8 cellular contexts compared by ENCODE assay signal in the genomic region with DNA sequence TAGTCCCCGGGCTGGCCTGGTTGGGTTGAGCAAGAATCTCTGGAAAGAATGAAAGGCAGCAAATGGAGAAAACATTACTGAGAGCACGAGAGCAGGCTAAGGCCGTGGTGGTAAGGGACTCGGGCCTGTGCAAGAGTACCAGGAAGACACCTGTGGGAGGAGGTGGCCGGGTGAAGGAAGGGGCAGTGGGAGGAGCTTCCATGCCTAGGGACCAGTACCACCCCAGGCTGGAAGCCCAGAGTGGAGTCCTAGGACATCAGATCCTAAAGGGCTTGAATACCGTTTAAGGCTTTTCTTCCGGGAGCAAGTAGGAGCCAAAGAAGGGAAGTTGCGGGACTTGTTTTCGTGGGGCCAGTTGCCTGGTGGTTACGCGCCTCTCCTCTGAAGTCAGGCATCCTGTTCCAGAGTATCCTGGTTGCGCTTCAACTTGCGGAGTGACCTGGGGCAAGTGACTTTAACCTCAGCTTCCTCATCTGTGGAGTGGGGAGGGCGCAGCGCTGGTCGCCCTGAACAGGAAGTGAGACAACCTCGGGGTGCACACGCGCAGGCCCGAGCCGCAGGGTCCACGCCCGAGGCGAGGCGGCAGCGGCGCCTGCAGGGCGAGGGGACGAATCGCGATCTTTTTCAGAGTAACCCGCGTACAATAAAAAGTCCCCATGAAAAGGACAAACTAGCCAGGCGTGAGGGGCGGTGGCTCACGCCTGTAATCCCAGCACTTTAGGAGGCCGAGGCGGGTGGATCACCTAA. TPM values are rescaled to one million over a fixed set of nuclear protein-coding genes. Genes with fewer than 3 reads are reported as not detected.
DNase-seq lines count a peak whose midpoint lies in the region; ATAC-seq, FAIRE-seq and TF ChIP-seq lines count a peak whose summit lies in the region.

No MANE protein-coding gene starts in this region.

- peak overlapping the region; percentile 76 for H3K9ac ChIP-seq in IMR-90 (ENCODE audit: low read depth, low read length)

- intact Hi-C loops in IMR-90 (cut with micrococcal nuclease) = loop anchor here (1.0 to 2.0 kb wide), 4 partner anchors 34 to 157 kb away; a partner anchor contains a TSS

- H2BK20ac ChIP-seq in IMR-90 (ENCODE audit: low read depth, low read length) = peak overlapping the region; percentile 10; the same call in 1 of the 2 replicates

- WGBS in IMR-90 (ENCODE audit: extremely low coverage in 2 of 2, insufficient read length in 1 of 2), 2 experiments = 22% methylated on average over 10 of the region's 38 CpGs; no CpG with 5 or more reads in 1 of the 2 experiments

- no peaks in the 10 kb centered on the region for H3K9me3 Mint-ChIP-seq in nephron

- no peak for FAIRE-seq in RCC 7860 (lab: Jason Lieb, UNC)

- H3K4me3 Mint-ChIP-seq in nephron = peak overlapping the region; percentile 88 to 94 (median 91)

- H4K5ac ChIP-seq in IMR-90 (ENCODE audit: low read depth, low read length) = peak overlapping the region; percentile 82

- H3K4ac ChIP-seq in IMR-90 (ENCODE audit: low read depth, low read length) = peak overlapping the region; percentile 97

- H3K9me3 ChIP-seq in IMR-90 (ENCODE audit: control insufficient read depth, insufficient read depth, low read length) = no peaks in the 10 kb centered on the region

- H3K18ac ChIP-seq in IMR-90 (ENCODE audit: low read depth, low read length) = peak overlapping the region; percentile 22

- no peaks in the 10 kb centered on the region for H3K27me3 ChIP-seq in IMR-90 (ENCODE audit: control insufficient read depth, insufficient read depth, low read length)

- peak overlapping the region; percentile 59 to 100 for H4K8ac ChIP-seq in IMR-90 (ENCODE audit: low read depth in 2 of 2, low read length in 2 of 2)

- H3K4me1 Mint-ChIP-seq in nephron = peaks cover 27% of the 10 kb centered on the region

- peak overlapping the region; percentile 71 for H4K91ac ChIP-seq in IMR-90 (ENCODE audit: insufficient read depth, low read depth, low read length)

- peaks cover 8% of the 10 kb centered on the region for H3K4me1 ChIP-seq in IMR-90 (ENCODE audit: control insufficient read depth, insufficient read depth, low read length)

- peak overlapping the region; percentile 95 for H2AFZ ChIP-seq in IMR-90 (replicated peaks; ENCODE audit: low read length, poor library complexity)

- peak overlapping the region; percentile 79 for H3K4me2 ChIP-seq in IMR-90 (ENCODE audit: low read depth, low read length)

- H3K56ac ChIP-seq in IMR-90 (ENCODE audit: extremely low read depth, insufficient read depth, low read length) = peak overlapping the region; percentile 87

- H3K27ac ChIP-seq in IMR-90 (ENCODE audit: insufficient read depth, low read length) = peak overlapping the region; percentile 86

- H2AK9ac ChIP-seq in IMR-90 (replicated peaks; ENCODE audit: low read depth, low read length, poor library complexity) = peak overlapping the region; percentile 94

- peak overlapping the region; percentile 93 for H3K23ac ChIP-seq in IMR-90 (ENCODE audit: low read depth, low read length)

- H3K79me1 ChIP-seq in IMR-90 (ENCODE audit: low read depth in 1 of 2, low read length in 2 of 2) = peaks cover 14 to 46% of the 10 kb centered on the region in 2 experiments

- H3K14ac ChIP-seq in IMR-90 (replicated peaks; ENCODE audit: low read depth, low read length) = peak overlapping the region; percentile 94

- DNase-seq in DMS114 treated with DMSO at 0.1 percent for 48 hours (lab: John Stamatoyannopoulos, UW; ENCODE audit: unreplicated experiment) = peak; percentile 27
- DNase-seq in IMR-90 = peak; percentile 78
- DNase-seq in RCC 7860 (ENCODE audit: low spot score) = peak; percentile 89
- DNase-seq in activated T-helper 1 cell treated with anti-CD3 and anti-CD28 coated beads, Interleukin-2, amount 50 U/mL, for 16 hours (ENCODE audit: low read depth in 1 of 2, low spot score in 1 of 2) = peak; percentile 60 to 69
- DNase-seq in fibroblast of peridontal ligament (ENCODE audit: extremely low read depth) = peak; percentile 66
- DNase-seq in stimulated activated naive CD8-positive, alpha-beta T cell treated with anti-CD3 and anti-CD28 coated beads, Interleukin-15, Interleukin-2, amounts not matched to agents 100 U/mL and 50 U/mL, for 24 hours = peak; percentile 81

- dilution Hi-C loops in IMR-90 (cut with HindIII; ENCODE audit: low sequenced_read_pairs, unreplicated experiment) = no loop called here

- peak overlapping the region; percentile 74 for H2BK5ac ChIP-seq in IMR-90 (ENCODE audit: low read depth, low read length, poor library complexity, severe bottlenecking)

- peak overlapping the region; percentile 83 to 96 (median 87) for H3K27ac Mint-ChIP-seq in nephron

- H3K36me3 ChIP-seq in IMR-90 (ENCODE audit: control insufficient read depth, insufficient read depth, low read length) = peaks cover 13% of the 10 kb centered on the region

- H4K20me1 ChIP-seq in IMR-90 (ENCODE audit: insufficient read depth, low read length) = peaks cover 6% of the 10 kb centered on the region

- peak; percentile 59 for ATAC-seq in GM21381 (IDR thresholded peaks at IDR 0.05; ENCODE audit: unreplicated experiment)
- peak; percentile 65 for ATAC-seq in IMR-90 (ENCODE audit: low read depth)
- peak; percentile 76 for ATAC-seq in stimulated activated naive CD8-positive, alpha-beta T cell treated with anti-CD3 and anti-CD28 coated beads, Interleukin-15, Interleukin-2, amounts not matched to agents 100 U/mL and 50 U/mL, for 24 hours

- peak overlapping the region; percentile 45; the same call in 1 of the 3 replicates for H2BK15ac ChIP-seq in IMR-90 (ENCODE audit: low read depth, low read length)

- peaks cover 10% of the 10 kb centered on the region for H3K36me3 Mint-ChIP-seq in nephron (ENCODE audit: low read depth)

- TF ChIP-seq RAD21 in IMR-90 (IDR thresholded peaks at IDR 0.05; ENCODE audit: low read length) = peak; percentile 92

- H3K9me1 ChIP-seq in IMR-90 (ENCODE audit: insufficient read depth, low read length) = no peaks in the 10 kb centered on the region; the same call in 1 of the 2 replicates

- H3K4me3 ChIP-seq in IMR-90 (ENCODE audit: insufficient read depth, low read depth, low read length) = peak overlapping the region; percentile 69

- in situ Hi-C loops in IMR-90 (cut with MboI; ENCODE audit: low sequenced_read_pairs) = loop anchor here (10.0 kb wide), 2 partner anchors 159 to 329 kb away; a partner anchor contains a TSS

- peak overlapping the region; percentile 35; the same call in 1 of the 2 replicates for H2BK120ac ChIP-seq in IMR-90 (ENCODE audit: low read depth, low read length)

- CTCF ChIA-PET in IMR-90 (lab: Yijun Ruan, JAX) = interaction anchor here (0.9 to 1.0 kb wide), 2 partner anchors 9 to 326 kb away, joined by 3 read pairs; no protein-coding TSS in a partner anchor

- POLR2A ChIA-PET in IMR-90 (lab: Charles Lee; ENCODE audit: unreplicated experiment) = no interaction called here

- TF ChIP-seq POLR2A in IMR-90 (IDR thresholded peaks at IDR 0.05; ENCODE audit: low read depth, low read length) = no peak; the same call in 1 of the 2 replicates

- peak overlapping the region; percentile 91 for H2AK5ac ChIP-seq in IMR-90 (ENCODE audit: low read depth, low read length)

- TF ChIP-seq CTCF in IMR-90 (conservative IDR thresholded peaks at IDR 0.05; ENCODE audit: low read depth, low read length) = peak; percentile 89
- peak; percentile 67 to 80 (median 75) for TF ChIP-seq CTCF in nephron (IDR thresholded peaks at IDR 0.05; ENCODE audit: unreplicated experiment in 3 of 3)

- H3K27me3 Mint-ChIP-seq in nephron (ENCODE audit: low read depth) = no peaks in the 10 kb centered on the region

- TSS peak; percentile 31 for BruUV-seq in IMR-90 (replicated peaks; lab: Mats Ljungman, UMichigan)

TF ChIP-seq in IMR-90, 13 proteins besides CTCF, POLR2A, EP300 and RAD21:
- TF ChIP-seq FOS (IDR thresholded peaks at IDR 0.05; ENCODE audit: low read depth, low read length) (no peak), SMC3 (IDR thresholded peaks at IDR 0.05; ENCODE audit: low read depth, low read length) (peak; percentile 78), RFX5 (IDR thresholded peaks at IDR 0.05; ENCODE audit: low read depth, low read length) (no peak), BHLHE40 (IDR thresholded peaks at IDR 0.05; ENCODE audit: low read depth, low read length) (peak; percentile 63; the same call in 1 of the 2 replicates), RCOR1 (IDR thresholded peaks at IDR 0.05; ENCODE audit: insufficient replicate concordance, low read length) (peak; percentile 28), MXI1 (IDR thresholded peaks at IDR 0.05; ENCODE audit: borderline replicate concordance, low read depth, low read length) (peak; percentile 83)
- TF ChIP-seq, protein P1, sequence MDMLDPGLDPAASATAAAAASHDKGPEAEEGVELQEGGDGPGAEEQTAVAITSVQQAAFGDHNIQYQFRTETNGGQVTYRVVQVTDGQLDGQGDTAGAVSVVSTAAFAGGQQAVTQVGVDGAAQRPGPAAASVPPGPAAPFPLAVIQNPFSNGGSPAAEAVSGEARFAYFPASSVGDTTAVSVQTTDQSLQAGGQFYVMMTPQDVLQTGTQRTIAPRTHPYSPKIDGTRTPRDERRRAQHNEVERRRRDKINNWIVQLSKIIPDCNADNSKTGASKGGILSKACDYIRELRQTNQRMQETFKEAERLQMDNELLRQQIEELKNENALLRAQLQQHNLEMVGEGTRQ (IDR thresholded peaks at IDR 0.05; ENCODE audit: low read depth, low read length) = peak; percentile 7; the same call in 1 of the 2 replicates

RNA-seq across cellular contexts. Expression of a gene that starts 1.1 kb away (rescaled TPM):
- total RNA-seq in IMR-90 (2012; rRNA removed) = 113 and 119 TPM in 2 replicates
- polyA plus RNA-seq in IMR-90 (2012; rRNA removed) = 189 and 191 TPM in 2 replicates
- 217 and 218 TPM in 2 replicates for polyA plus RNA-seq in IMR-90 (2012; cell fraction: cytosol; rRNA removed)
- 189 and 198 TPM in 2 replicates for polyA plus RNA-seq in IMR-90 (2012; cell fraction: nucleus; rRNA removed; ENCODE audit: low replicate concordance)

RNA-seq across cellular contexts. Expression of a gene that starts 2.7 kb away (rescaled TPM):
- not detected in 2 replicates for total RNA-seq in IMR-90 (2012; rRNA removed)
- polyA plus RNA-seq in IMR-90 (2012; rRNA removed) = 0.05 TPM in 1 of 2 replicates, not detected in the other
- not detected in 2 replicates for polyA plus RNA-seq in IMR-90 (2012; cell fraction: cytosol; rRNA removed)
- not detected in 2 replicates for polyA plus RNA-seq in IMR-90 (2012; cell fraction: nucleus; rRNA removed; ENCODE audit: low replicate concordance)

RNA-seq across cellular contexts. Expression of a gene that starts 31.0 kb away (rescaled TPM):
- 45.2 and 46.9 TPM in 2 replicates for total RNA-seq in IMR-90 (2012; rRNA removed)
- 35.6 and 36.3 TPM in 2 replicates for polyA plus RNA-seq in IMR-90 (2012; rRNA removed)
- 34.5 and 45.2 TPM in 2 replicates for polyA plus RNA-seq in IMR-90 (2012; cell fraction: cytosol; rRNA removed)
- polyA plus RNA-seq in IMR-90 (2012; cell fraction: nucleus; rRNA removed; ENCODE audit: low replicate concordance) = 30.4 and 42.4 TPM in 2 replicates

RNA-seq across cellular contexts. Expression of a gene that starts 32.9 kb away (rescaled TPM):
- total RNA-seq in IMR-90 (2012; rRNA removed) = 14.9 and 15.3 TPM in 2 replicates
- 4.2 and 4.3 TPM in 2 replicates for polyA plus RNA-seq in IMR-90 (2012; rRNA removed)
- 2.4 and 4.8 TPM in 2 replicates for polyA plus RNA-seq in IMR-90 (2012; cell fraction: cytosol; rRNA removed)
- polyA plus RNA-seq in IMR-90 (2012; cell fraction: nucleus; rRNA removed; ENCODE audit: low replicate concordance) = 10.3 and 18.2 TPM in 2 replicates

Comparison
In these comparisons a context has a peak if more than half of its experiments do, and no peak if none do; other contexts are left out.
1. Peak in every context shown above with its lines: DNase-seq, ATAC-seq, H3K4me3 ChIP-seq and H3K27ac ChIP-seq.
2. DNase-seq: peak in every context shown above with its lines; median percentile 89 in RCC 7860; 81 in stimulated activated naive CD8-positive, alpha-beta T cell treated with anti-CD3 and anti-CD28 coated beads, Interleukin-15, Interleukin-2, amounts not matched to agents 100 U/mL and 50 U/mL, for 24 hours; 78 in IMR-90; 66 in fibroblast of peridontal ligament; 64 in activated T-helper 1 cell treated with anti-CD3 and anti-CD28 coated beads, Interleukin-2, amount 50 U/mL, for 16 hours; 27 in DMS114 treated with DMSO at 0.1 percent for 48 hours.